Comparison of ENCODE assay signal across 18 cellular contexts in genomic region chr13:45717324-45717723, GRCh38.
"Had no signal": no experiment of that assay in that cellular context is flagged by ENCODE, and none has a peak within 500 bp of the region (broad histone marks: within the 10 kb centered on the region; RNA-seq: fewer than 3 reads in every experiment).

No MANE protein-coding gene starts in this region.

- DNase-seq: kidney glomerular epithelial cell; left cardiac atrium; left lung; lower lobe of right lung; mesenchymal stem cell; naive thymus-derived CD8-positive, alpha-beta T cell; nephron progenitor cell; occipital lobe; psoas muscle; right lobe of liver; stimulated activated CD4-positive, alpha-beta T cell treated with anti-CD3 and anti-CD28 coated beads, Interleukin-1b, Interleukin-23, amount 100 ng/mL, for 48 hours; stimulated activated CD4-positive, alpha-beta T cell treated with anti-CD3 and anti-CD28 coated beads, Interleukin-2, amount 100 ng/mL, for 48 hours; stimulated activated CD4-positive, alpha-beta T cell treated with anti-CD3 and anti-CD28 coated beads, Interleukin-4, amount 100 ng/mL, for 4 hours; stimulated activated CD8-positive, alpha-beta memory T cell treated with anti-CD3 and anti-CD28 coated beads, Interleukin-4, amount 100 ng/mL, for 48 hours; stimulated activated naive CD4-positive, alpha-beta T cell treated with Interleukin-2 at 50 U/mL for 16 hours; stimulated activated naive CD8-positive, alpha-beta T cell treated with anti-CD3 and anti-CD28 coated beads, Interleukin-15, amount 100 ng/mL, for 72 hours; substantia nigra; uterus had no signal
